Comparison of ENCODE assay signal across 15 cellular contexts in genomic region chr2:174716785-174717184, GRCh38. TPM values are rescaled to one million over a fixed set of nuclear protein-coding genes. Genes with fewer than 3 reads are reported as not detected.
DNase-seq lines count a peak whose midpoint lies in the region; ATAC-seq and TF ChIP-seq lines count a peak whose summit lies in the region.
"Had no signal": no experiment of that assay in that cellular context is flagged by ENCODE, and none has a peak within 500 bp of the region (broad histone marks: within the 10 kb centered on the region; RNA-seq: fewer than 3 reads in every experiment).

No MANE protein-coding gene starts in this region.

- H3K27ac Mint-ChIP-seq in activated naive CD4-positive, alpha-beta T cell treated with anti-CD3 and anti-CD28 coated beads, Interleukin-2, amount 10 ng/mL, durations not matched to agents 7 days and 5 days: peak overlapping the region; percentile 6
- no peak overlapping the region for H3K27ac Mint-ChIP-seq in activated CD8-positive, alpha-beta T cell treated with anti-CD3 and anti-CD28 coated beads for 36 hours
- peak overlapping the region; percentile 17 for H3K27ac Mint-ChIP-seq in glutamatergic neuron (ENCODE audit: unreplicated experiment)

- CTCF ChIA-PET in activated naive CD4-positive, alpha-beta T cell treated with anti-CD3 and anti-CD28 coated beads, Interleukin-2, amount 10 ng/mL, durations not matched to agents 7 days and 5 days (lab: Charles Lee): interaction anchor here (2.0 kb wide), 1 partner anchor 18 kb away, joined by 9 read pairs; no protein-coding TSS in a partner anchor
- CTCF ChIA-PET in activated CD8-positive, alpha-beta T cell treated with anti-CD3 and anti-CD28 coated beads for 36 hours (lab: Charles Lee): interaction anchor here (1.1 to 9.1 kb wide), 3 partner anchors 19 to 114 kb away, joined by 3 to 96 read pairs (median 3); no protein-coding TSS in a partner anchor

- H3K4me3 ChIP-seq in body of pancreas: no peak overlapping the region
- H3K4me3 ChIP-seq: left lung had no signal

- no peak for TF ChIP-seq CTCF in activated CD8-positive, alpha-beta T cell treated with anti-CD3 and anti-CD28 coated beads for 36 hours (IDR thresholded peaks at IDR 0.05)
- TF ChIP-seq CTCF in glutamatergic neuron (IDR thresholded peaks at IDR 0.05; ENCODE audit: partially characterized antibody, unreplicated experiment) (no peak), body of pancreas (IDR thresholded peaks at IDR 0.05) (no peak)

- no peaks in the 10 kb centered on the region for H3K27me3 ChIP-seq in body of pancreas
- H3K27me3 ChIP-seq: left lung had no signal

- peaks cover 0 to 4% (median 0%) of the 10 kb centered on the region in 3 donors for H3K9me3 ChIP-seq in body of pancreas
- H3K9me3 ChIP-seq: left lung had no signal

- no peaks in the 10 kb centered on the region for H3K36me3 ChIP-seq in body of pancreas (replicated peaks in 1 of 2; ENCODE audit: insufficient read depth in 1 of 2, low read depth in 2 of 2)
- H3K36me3 ChIP-seq: left lung had no signal

- peaks cover 32% of the 10 kb centered on the region for H3K4me1 Mint-ChIP-seq in activated naive CD4-positive, alpha-beta T cell treated with anti-CD3 and anti-CD28 coated beads, Interleukin-2, amount 10 ng/mL, durations not matched to agents 7 days and 5 days
- H3K4me1 Mint-ChIP-seq in activated CD8-positive, alpha-beta T cell treated with anti-CD3 and anti-CD28 coated beads for 36 hours (ENCODE audit: low read depth): peaks cover 26% of the 10 kb centered on the region
- no peaks in the 10 kb centered on the region for H3K4me1 Mint-ChIP-seq in glutamatergic neuron (ENCODE audit: low read depth, unreplicated experiment)

- no peak for TF ChIP-seq POLR2A in body of pancreas (IDR thresholded peaks at IDR 0.05)

- no peak overlapping the region for H3K27ac ChIP-seq in body of pancreas
- H3K27ac ChIP-seq: left lung had no signal

- H3K9me3 Mint-ChIP-seq in activated naive CD4-positive, alpha-beta T cell treated with anti-CD3 and anti-CD28 coated beads, Interleukin-2, amount 10 ng/mL, durations not matched to agents 7 days and 5 days: no peaks in the 10 kb centered on the region
- H3K9me3 Mint-ChIP-seq in activated CD8-positive, alpha-beta T cell treated with anti-CD3 and anti-CD28 coated beads for 36 hours: no peaks in the 10 kb centered on the region
- H3K9me3 Mint-ChIP-seq in glutamatergic neuron (ENCODE audit: unreplicated experiment): peaks cover 3% of the 10 kb centered on the region

- no peaks in the 10 kb centered on the region for H3K36me3 Mint-ChIP-seq in activated naive CD4-positive, alpha-beta T cell treated with anti-CD3 and anti-CD28 coated beads, Interleukin-2, amount 10 ng/mL, durations not matched to agents 7 days and 5 days
- no peaks in the 10 kb centered on the region for H3K36me3 Mint-ChIP-seq in activated CD8-positive, alpha-beta T cell treated with anti-CD3 and anti-CD28 coated beads for 36 hours (ENCODE audit: low read depth)
- H3K36me3 Mint-ChIP-seq in glutamatergic neuron (ENCODE audit: unreplicated experiment): peaks cover 11% of the 10 kb centered on the region

- WGBS in body of pancreas, 2 donors: 50 to 55% methylated on average over 3 of the region's 3 CpGs

- peak; percentile 66 for ATAC-seq in activated CD8-positive, alpha-beta T cell treated with anti-CD3 and anti-CD28 coated beads for 36 hours
- ATAC-seq in body of pancreas: no peak
- ATAC-seq: left lung had no signal

- POLR2A ChIA-PET in activated CD8-positive, alpha-beta T cell treated with anti-CD3 and anti-CD28 coated beads for 36 hours (lab: Charles Lee): interaction anchor here (1.8 to 2.0 kb wide), 2 partner anchors 14 to 17 kb away, joined by 6 to 9 read pairs; no protein-coding TSS in a partner anchor

- no peaks in the 10 kb centered on the region for H3K4me1 ChIP-seq in body of pancreas
- H3K4me1 ChIP-seq: left lung had no signal

- peak; percentile 43 for DNase-seq in activated naive CD4-positive, alpha-beta T cell treated with anti-CD3 and anti-CD28 coated beads, Interleukin-2, amount 10 ng/mL, durations not matched to agents 7 days and 5 days
- no peak for DNase-seq in activated naive CD4-positive, alpha-beta T cell treated with Interleukin-2 at 50 U/mL for 16 hours
- DNase-seq in activated CD8-positive, alpha-beta T cell treated with anti-CD3 and anti-CD28 coated beads for 36 hours: peak; percentile 26
- DNase-seq in glutamatergic neuron: no peak
- DNase-seq in body of pancreas: no peak
- DNase-seq in Kasumi-1 (lab: John Stamatoyannopoulos, UW): no peak
- no peak for DNase-seq in activated gamma-delta T cell (lab: John Stamatoyannopoulos, UW)
- DNase-seq in NCI-H2196 treated with DMSO at 0.1 percent for 48 hours (lab: John Stamatoyannopoulos, UW; ENCODE audit: unreplicated experiment): no peak
- DNase-seq: left lung, NCI-H1436 treated with DMSO at 0.1 percent for 48 hours, NCI-H2227 treated with DMSO at 0.1 percent for 48 hours, nucleus accumbens, retina, trophoblast cell had no signal

- intact Hi-C loops in activated CD8-positive, alpha-beta T cell treated with anti-CD3 and anti-CD28 coated beads for 36 hours (cut with micrococcal nuclease): no loop called here
- intact Hi-C loops in body of pancreas (cut with DNase I): no loop called here

- peaks cover 18% of the 10 kb centered on the region for H3K27me3 Mint-ChIP-seq in activated naive CD4-positive, alpha-beta T cell treated with anti-CD3 and anti-CD28 coated beads, Interleukin-2, amount 10 ng/mL, durations not matched to agents 7 days and 5 days
- peaks cover 1% of the 10 kb centered on the region for H3K27me3 Mint-ChIP-seq in activated CD8-positive, alpha-beta T cell treated with anti-CD3 and anti-CD28 coated beads for 36 hours
- H3K27me3 Mint-ChIP-seq in glutamatergic neuron (ENCODE audit: unreplicated experiment): peaks cover 3% of the 10 kb centered on the region

- H3K4me3 Mint-ChIP-seq in activated naive CD4-positive, alpha-beta T cell treated with anti-CD3 and anti-CD28 coated beads, Interleukin-2, amount 10 ng/mL, durations not matched to agents 7 days and 5 days: peak overlapping the region; percentile 41
- H3K4me3 Mint-ChIP-seq in activated CD8-positive, alpha-beta T cell treated with anti-CD3 and anti-CD28 coated beads for 36 hours: peak overlapping the region; percentile 16
- H3K4me3 Mint-ChIP-seq in glutamatergic neuron (ENCODE audit: unreplicated experiment): no peak overlapping the region

RNA-seq across cellular contexts. Expression of gene CHRNA1, which starts 47.5 kb away (rescaled TPM):
- total RNA-seq in activated CD8-positive, alpha-beta T cell treated with anti-CD3 and anti-CD28 coated beads for 36 hours: not detected
- total RNA-seq in glutamatergic neuron (ENCODE audit: unreplicated experiment) (161 TPM), body of pancreas (not detected)
- total RNA-seq: bronchial epithelial cell, left lung had no signal

Comparison
In these comparisons a context has a peak if more than half of its experiments do, and no peak if none do; other contexts are left out.
1. DNase-seq: peak in activated naive CD4-positive, alpha-beta T cell treated with anti-CD3 and anti-CD28 coated beads, Interleukin-2, amount 10 ng/mL, durations not matched to agents 7 days and 5 days (single experiment) and activated CD8-positive, alpha-beta T cell treated with anti-CD3 and anti-CD28 coated beads for 36 hours (single experiment); none in activated naive CD4-positive, alpha-beta T cell treated with Interleukin-2 at 50 U/mL for 16 hours (single experiment), glutamatergic neuron (single experiment), body of pancreas (0 of 4), Kasumi-1 (0 of 2), activated gamma-delta T cell (single experiment) and NCI-H2196 treated with DMSO at 0.1 percent for 48 hours (single experiment).
2. RNA of gene CHRNA1, which starts 47.5 kb away (total RNA-seq): 161 TPM in glutamatergic neuron (single experiment); not detected in activated CD8-positive, alpha-beta T cell treated with anti-CD3 and anti-CD28 coated beads for 36 hours and not detected in body of pancreas; every median in the first group is over 100 times any median in the second.